Comparison of ENCODE assay signal across 2 cellular contexts in genomic region chr1:243256590-243256989, GRCh38.
TF ChIP-seq lines count a peak whose summit lies in the region.

No MANE protein-coding gene starts in this region.

TF ChIP-seq in SK-N-SH, 30 proteins besides CTCF, POLR2A, EP300 and RAD21 (continued from another document):
- TF ChIP-seq MAX (IDR thresholded peaks at IDR 0.05; ENCODE audit: low read depth) (no peak), YY1 (IDR thresholded peaks at IDR 0.05; ENCODE audit: low read depth) (no peak), FOXM1 (IDR thresholded peaks at IDR 0.05; ENCODE audit: low read depth) (no peak), GABPA (IDR thresholded peaks at IDR 0.05; ENCODE audit: low read depth) (no peak), MEF2A (IDR thresholded peaks at IDR 0.05; ENCODE audit: borderline replicate concordance, low read depth) (no peak), PBX3 (IDR thresholded peaks at IDR 0.05) (no peak), MXI1 (IDR thresholded peaks at IDR 0.05; ENCODE audit: low read depth, low read length) (no peak), ZBTB33 (IDR thresholded peaks at IDR 0.05; ENCODE audit: borderline replicate concordance, low read depth) (no peak), TAF1 (IDR thresholded peaks at IDR 0.05; ENCODE audit: borderline replicate concordance, low read depth, low read length) (no peak), GATA2 (CRISPR knock-in tag; IDR thresholded peaks at IDR 0.05) (no peak), TCF12 (IDR thresholded peaks at IDR 0.05) (no peak), RFX5 (IDR thresholded peaks at IDR 0.05; ENCODE audit: low read length) (no peak)

TF ChIP-seq in SK-N-SH treated with all-trans-retinoic acid at 6 μM for 48 hours, 23 proteins besides CTCF, POLR2A, EP300 and RAD21 (continued from another document):
- TF ChIP-seq POU6F1 (CRISPR knock-in tag; IDR thresholded peaks at IDR 0.05; ENCODE audit: borderline replicate concordance, low read depth), result no peak
- no peak for TF ChIP-seq ZNF565 (CRISPR knock-in tag; conservative IDR thresholded peaks at IDR 0.05; ENCODE audit: low read depth)
- no peak for TF ChIP-seq ZFP3 (CRISPR knock-in tag; IDR thresholded peaks at IDR 0.05)
- no peak for TF ChIP-seq ISL1 (CRISPR knock-in tag; IDR thresholded peaks at IDR 0.05)
- TF ChIP-seq PATZ1 (CRISPR knock-in tag; IDR thresholded peaks at IDR 0.05; ENCODE audit: borderline replicate concordance), result no peak
- no peak for TF ChIP-seq SNAI2 (CRISPR knock-in tag; IDR thresholded peaks at IDR 0.05)
- no peak for TF ChIP-seq BACH2 (CRISPR knock-in tag; IDR thresholded peaks at IDR 0.05; ENCODE audit: borderline replicate concordance)
- TF ChIP-seq ZNF8 (CRISPR knock-in tag; IDR thresholded peaks at IDR 0.05), result no peak
- TF ChIP-seq TCF4 (CRISPR knock-in tag; IDR thresholded peaks at IDR 0.05; ENCODE audit: borderline replicate concordance), result no peak
- no peak for TF ChIP-seq GLIS3 (CRISPR knock-in tag; IDR thresholded peaks at IDR 0.05)
- TF ChIP-seq ZC3H10 (CRISPR knock-in tag; IDR thresholded peaks at IDR 0.05), result no peak
- TF ChIP-seq ARNTL (CRISPR knock-in tag; IDR thresholded peaks at IDR 0.05; ENCODE audit: borderline replicate concordance, low read depth), result no peak
- no peak for TF ChIP-seq RARB (CRISPR knock-in tag; IDR thresholded peaks at IDR 0.05)
- no peak for TF ChIP-seq ESRRG (CRISPR knock-in tag; IDR thresholded peaks at IDR 0.05)
- no peak for TF ChIP-seq CSDC2 (CRISPR knock-in tag; IDR thresholded peaks at IDR 0.05)
